ENCODE assay signal across 1 cellular context in genomic region chr1:221857094-221857444, GRCh38.
A peak's percentile ranks its signal among the peaks of the same experiment; 100 is the strongest.
TF ChIP-seq lines count a peak whose summit lies in the region.

No MANE protein-coding gene starts in this region.

TF ChIP-seq in K562, 482 proteins besides CTCF, POLR2A, EP300 and RAD21 (continued from another document):
- TF ChIP-seq ZNF407 (IDR thresholded peaks at IDR 0.05; ENCODE audit: low read depth): peak; percentile 44; the same call in 1 of the 2 replicates
- peak; percentile 78 for TF ChIP-seq ZFP36 (IDR thresholded peaks at IDR 0.05; ENCODE audit: low read depth, low read length, partially characterized antibody)
TF ChIP-seq in K562: peak in this region for 8; not testable (repeated sequence) for 474.
